17 cellular contexts compared by ENCODE assay signal in the genomic region with DNA sequence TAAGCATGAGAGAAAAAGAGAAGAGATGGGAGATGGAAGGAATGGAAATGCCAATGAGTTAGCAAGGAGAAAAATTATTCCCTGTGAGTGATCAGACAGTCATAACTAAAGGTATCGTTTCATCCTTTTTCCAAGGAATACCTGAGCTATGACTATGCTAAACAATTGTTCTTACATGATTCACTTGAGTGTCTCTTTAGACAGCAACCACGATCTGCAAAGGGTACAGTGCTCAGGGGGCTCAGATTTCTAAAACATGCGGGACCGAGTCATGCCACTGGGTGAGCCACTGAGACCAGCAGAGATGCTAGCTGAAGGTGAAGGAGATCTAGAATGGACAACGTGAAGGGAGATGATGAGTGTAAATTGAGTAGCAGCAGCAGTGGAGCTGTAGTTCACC.
DNase-seq lines count a peak whose midpoint lies in the region; ATAC-seq and TF ChIP-seq lines count a peak whose summit lies in the region.
"Had no signal": no experiment of that assay in that cellular context is flagged by ENCODE, and none has a peak within 500 bp of the region (broad histone marks: within the 10 kb centered on the region; RNA-seq: fewer than 3 reads in every experiment).

No MANE protein-coding gene starts in this region.

- no peak overlapping the region for H3K27ac Mint-ChIP-seq in endodermal cell
- peak overlapping the region; percentile 89 for H3K27ac Mint-ChIP-seq in nephron progenitor cell
- H3K27ac Mint-ChIP-seq: CD4-positive, CD25-positive, alpha-beta regulatory T cell had no signal

- H3K4me1 Mint-ChIP-seq in endodermal cell (no peaks in the 10 kb centered on the region), nephron progenitor cell (peaks cover 40% of the 10 kb centered on the region)
- H3K4me1 Mint-ChIP-seq: CD4-positive, CD25-positive, alpha-beta regulatory T cell had no signal

- H3K4me3 Mint-ChIP-seq in endodermal cell, result no peak overlapping the region
- peak overlapping the region; percentile 21 for H3K4me3 Mint-ChIP-seq in nephron progenitor cell
- H3K4me3 Mint-ChIP-seq: CD4-positive, CD25-positive, alpha-beta regulatory T cell had no signal

- POLR2A ChIA-PET in HCT116 (lab: Charles Lee), result no interaction called here
- POLR2A ChIA-PET in RWPE1 (lab: Yijun Ruan, JAX; ENCODE audit: low non-redundant PET), result no interaction called here

- WGBS in endodermal cell (ENCODE audit: insufficient coverage in 1 of 2, insufficient read length in 1 of 2), 2 experiments, result 87 to 89% methylated on average over 4 to 5 of the region's 5 CpGs

- no peaks in the 10 kb centered on the region for H4K20me1 ChIP-seq in HCT116 (ENCODE audit: insufficient read depth)

- no peak for TF ChIP-seq RAD21 in HCT116 (IDR thresholded peaks at IDR 0.05; ENCODE audit: low read depth)

- peak overlapping the region; percentile 26 for H2AFZ ChIP-seq in HCT116 (ENCODE audit: low read depth, low read length, poor library complexity, severe bottlenecking)

- H3K4me1 ChIP-seq in HCT116 (ENCODE audit: control insufficient read depth in 1 of 2, insufficient read depth in 2 of 2, low read length in 2 of 2) (peaks cover 3 to 26% of the 10 kb centered on the region in 2 experiments; a peak in 2 of 4 replicates), endodermal cell (ENCODE audit: control insufficient read depth, insufficient read depth, low read length) (no peaks in the 10 kb centered on the region)
- H3K4me1 ChIP-seq: SJCRH30 had no signal

- H3K27ac ChIP-seq in HCT116 (ENCODE audit: low read depth, low read length) (no peak overlapping the region), RWPE1 (no peak overlapping the region), endodermal cell (ENCODE audit: low read depth, low read length) (no peak overlapping the region)
- H3K27ac ChIP-seq: SJCRH30 had no signal

- H3K4me3 ChIP-seq in HCT116 (replicated peaks in 1 of 2; ENCODE audit: low read depth in 1 of 2, low read length in 2 of 2), result no peak overlapping the region
- H3K4me3 ChIP-seq in endodermal cell (ENCODE audit: low read length), result no peak overlapping the region
- H3K4me3 ChIP-seq: GM12878, SJCRH30 had no signal

- RAD21 ChIA-PET in HCT116 (lab: Charles Lee; ENCODE audit: low non-redundant PET in 1 of 2, low total read pairs in 2 of 2, uncharacterized antibody in 2 of 2, unreplicated experiment in 2 of 2), result no interaction called here

- no peak for TF ChIP-seq POLR2A in HCT116 (IDR thresholded peaks at IDR 0.05; ENCODE audit: borderline replicate concordance, extremely low read depth, insufficient read depth, insufficient read length)

- no peaks in the 10 kb centered on the region for H3K27me3 Mint-ChIP-seq in endodermal cell (ENCODE audit: insufficient read depth)
- H3K27me3 Mint-ChIP-seq in nephron progenitor cell (ENCODE audit: low read depth, poor library complexity), result no peaks in the 10 kb centered on the region
- H3K27me3 Mint-ChIP-seq: CD4-positive, CD25-positive, alpha-beta regulatory T cell had no signal

- 0 out of 6 replicates have a peak, but pooled peaks of 1 of the 3 experiments have one; percentile 12 for TF ChIP-seq CTCF in HCT116 (IDR thresholded peaks at IDR 0.05 in 2 of 3, conservative IDR thresholded peaks at IDR 0.05 in 1 of 3; ENCODE audit: borderline replicate concordance in 1 of 3, insufficient read depth in 1 of 3, low read depth in 2 of 3, low read length in 2 of 3)
- no peak for TF ChIP-seq CTCF in RWPE1 (conservative IDR thresholded peaks at IDR 0.05; ENCODE audit: low read depth)
- peak; percentile 44 for TF ChIP-seq CTCF in endodermal cell (conservative IDR thresholded peaks at IDR 0.05)
- TF ChIP-seq CTCF in nephron progenitor cell (IDR thresholded peaks at IDR 0.05), result no peak

- intact Hi-C loops in HCT116 (cut with micrococcal nuclease) (no loop called here), Right ventricle myocardium inferior (cut with DNase I) (no loop called here)

- H3K36me3 Mint-ChIP-seq in endodermal cell (ENCODE audit: low read depth), result no peaks in the 10 kb centered on the region
- H3K36me3 Mint-ChIP-seq in nephron progenitor cell (ENCODE audit: low read depth), result no peaks in the 10 kb centered on the region
- H3K36me3 Mint-ChIP-seq: CD4-positive, CD25-positive, alpha-beta regulatory T cell had no signal

- H3K36me3 ChIP-seq in HCT116 (ENCODE audit: control insufficient read depth in 1 of 2, insufficient read depth in 2 of 2, low read length in 2 of 2) (no peaks in the 10 kb centered on the region), endodermal cell (ENCODE audit: control insufficient read depth, insufficient read depth, low read length) (no peaks in the 10 kb centered on the region)
- H3K36me3 ChIP-seq: SJCRH30 had no signal

- DNase-seq in HCT116 (ENCODE audit: low read depth, low spot score) (no peak), RWPE1 (ENCODE audit: low spot score) (peak; percentile 68), endodermal cell (no peak), nephron progenitor cell (no peak), H4 (ENCODE audit: low spot score) (no peak), UCSD-AML1 (lab: John Stamatoyannopoulos, UW; ENCODE audit: unreplicated experiment) (no peak), Right ventricle myocardium inferior (ENCODE audit: missing footprints) (no peak)
- DNase-seq: AML-193; Calu3; CD4-positive, CD25-positive, alpha-beta regulatory T cell; NCI-H1048; NCI-H146; NCI-H446 treated with DMSO at 0.1 percent for 48 hours; NCI-H748 treated with DMSO at 0.1 percent for 48 hours; SJCRH30 had no signal

- no peaks in the 10 kb centered on the region for H3K27me3 ChIP-seq in HCT116 (ENCODE audit: insufficient read depth, low read length)
- no peaks in the 10 kb centered on the region for H3K27me3 ChIP-seq in endodermal cell (ENCODE audit: control insufficient read depth, insufficient read depth, low read length, poor library complexity, severe bottlenecking)
- H3K27me3 ChIP-seq: SJCRH30 had no signal

- no peaks in the 10 kb centered on the region for H3K9me2 ChIP-seq in HCT116 (ENCODE audit: insufficient read depth)

- BruUV-seq in HCT116 (replicated peaks; lab: Mats Ljungman, UMichigan), result no TSS peak

- H3K9ac ChIP-seq in HCT116 (ENCODE audit: low read length) (no peak overlapping the region), endodermal cell (ENCODE audit: extremely low read depth, low read length, poor library complexity, severe bottlenecking) (no peak overlapping the region)

- H3K79me2 ChIP-seq in HCT116 (ENCODE audit: insufficient read depth, low read length), result no peaks in the 10 kb centered on the region

- H3K4me2 ChIP-seq in HCT116 (ENCODE audit: low read length), result peak overlapping the region; percentile 32

- CTCF ChIA-PET in HCT116 (lab: Charles Lee) (no interaction called here), RWPE1 (lab: Yijun Ruan, JAX) (interaction anchor here (0.6 kb wide), 1 partner anchor 140 kb away, joined by 3 read pairs; no protein-coding TSS in a partner anchor)

- H3K9me3 Mint-ChIP-seq in endodermal cell (no peaks in the 10 kb centered on the region), nephron progenitor cell (peaks cover 4% of the 10 kb centered on the region)

- no peaks in the 10 kb centered on the region for H3K9me3 ChIP-seq in HCT116 (ENCODE audit: control insufficient read depth in 1 of 2, insufficient read depth in 1 of 2, low read depth in 1 of 2, low read length in 2 of 2)
- no peaks in the 10 kb centered on the region for H3K9me3 ChIP-seq in endodermal cell (ENCODE audit: control insufficient read depth, low read length)
- H3K9me3 ChIP-seq: SJCRH30 had no signal

- peak; percentile 70 for ATAC-seq in HCT116
- ATAC-seq in Right ventricle myocardium inferior, result no peak
- no peak for ATAC-seq in GM21381 (IDR thresholded peaks at IDR 0.05; ENCODE audit: unreplicated experiment)

TF ChIP-seq in HCT116, 20 proteins besides CTCF, POLR2A, EP300 and RAD21:
- TF ChIP-seq, protein P1, sequence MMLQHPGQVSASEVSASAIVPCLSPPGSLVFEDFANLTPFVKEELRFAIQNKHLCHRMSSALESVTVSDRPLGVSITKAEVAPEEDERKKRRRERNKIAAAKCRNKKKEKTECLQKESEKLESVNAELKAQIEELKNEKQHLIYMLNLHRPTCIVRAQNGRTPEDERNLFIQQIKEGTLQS (IDR thresholded peaks at IDR 0.05), result no peak
- TF ChIP-seq FOSL1 (IDR thresholded peaks at IDR 0.05; ENCODE audit: low read depth) (peak; percentile 40; the same call in 1 of the 2 replicates), JUND (IDR thresholded peaks at IDR 0.05) (peak; percentile 30)
TF ChIP-seq in HCT116: peak in this region for 2.
